ENCODE assay signal across 14 cellular contexts in genomic region chr1:87030740-87031400, GRCh38.
A peak's percentile ranks its signal among the peaks of the same experiment; 100 is the strongest.
DNase-seq lines count a peak whose midpoint lies in the region; ATAC-seq and TF ChIP-seq lines count a peak whose summit lies in the region.
"Had no signal": no experiment of that assay in that cellular context is flagged by ENCODE, and none has a peak within 500 bp of the region (broad histone marks: within the 10 kb centered on the region; RNA-seq: fewer than 3 reads in every experiment).

No MANE protein-coding gene starts in this region.

- no peaks in the 10 kb centered on the region for H3K9me3 Mint-ChIP-seq in endodermal cell

- H3K4me3 Mint-ChIP-seq in endodermal cell, result no peak overlapping the region
- H3K4me3 Mint-ChIP-seq: T-helper 17 cell had no signal

- H3K9me3 ChIP-seq in endodermal cell (ENCODE audit: control insufficient read depth, low read length), result no peaks in the 10 kb centered on the region
- H3K9me3 ChIP-seq in gastroesophageal sphincter, result no peaks in the 10 kb centered on the region
- H3K9me3 ChIP-seq: upper lobe of right lung had no signal

- H3K4me1 ChIP-seq in endodermal cell (ENCODE audit: control insufficient read depth, insufficient read depth, low read length) (no peaks in the 10 kb centered on the region), gastroesophageal sphincter (no peaks in the 10 kb centered on the region)
- H3K4me1 ChIP-seq: upper lobe of right lung had no signal

- peaks cover 4% of the 10 kb centered on the region for H3K4me1 Mint-ChIP-seq in endodermal cell

- no peak overlapping the region for H3K27ac Mint-ChIP-seq in endodermal cell
- H3K27ac Mint-ChIP-seq: T-helper 17 cell had no signal

- H3K27me3 ChIP-seq in endodermal cell (ENCODE audit: control insufficient read depth, insufficient read depth, low read length, poor library complexity, severe bottlenecking) (no peaks in the 10 kb centered on the region), gastroesophageal sphincter (no peaks in the 10 kb centered on the region)
- H3K27me3 ChIP-seq: upper lobe of right lung had no signal

- H3K36me3 ChIP-seq in endodermal cell (ENCODE audit: control insufficient read depth, insufficient read depth, low read length) (no peaks in the 10 kb centered on the region), gastroesophageal sphincter (no peaks in the 10 kb centered on the region)
- H3K36me3 ChIP-seq: upper lobe of right lung had no signal

- ATAC-seq in GM19328 (IDR thresholded peaks at IDR 0.05; ENCODE audit: unreplicated experiment) (peak; percentile 76), HG02623 (IDR thresholded peaks at IDR 0.05; ENCODE audit: unreplicated experiment) (peak; percentile 91), HG03354 (IDR thresholded peaks at IDR 0.05; ENCODE audit: poor library complexity, severe bottlenecking, unreplicated experiment) (peak; percentile 95), gastroesophageal sphincter (no peak)
- ATAC-seq: sciatic nerve, T-helper 17 cell, upper lobe of right lung had no signal

- DNase-seq in GM10248 (ENCODE audit: extremely low spot score) (peak; percentile 12), cerebellar nuclear complex (lab: John Stamatoyannopoulos, UW) (no peak), retina (no peak), endodermal cell (no peak)
- DNase-seq: DMS 273 treated with DMSO at 0.1 percent for 48 hours, NCI-H1694, T-helper 17 cell, upper lobe of right lung had no signal

- H3K4me3 ChIP-seq in endodermal cell (ENCODE audit: low read length) (no peak overlapping the region), gastroesophageal sphincter (no peak overlapping the region)
- H3K4me3 ChIP-seq: upper lobe of right lung had no signal

- H3K9ac ChIP-seq in endodermal cell (ENCODE audit: extremely low read depth, low read length, poor library complexity, severe bottlenecking), result no peak overlapping the region

- H3K27ac ChIP-seq in endodermal cell (ENCODE audit: low read depth, low read length) (no peak overlapping the region), gastroesophageal sphincter (no peak overlapping the region)
- H3K27ac ChIP-seq: epithelial cell of prostate, upper lobe of right lung had no signal

- CTCF ChIA-PET in GM10248 (lab: Yijun Ruan, JAX), result interaction anchor here (1.1 kb wide), 1 partner anchor 28 kb away, joined by 3 read pairs; no protein-coding TSS in a partner anchor

- no peak for TF ChIP-seq EP300 in gastroesophageal sphincter (IDR thresholded peaks at IDR 0.05)

- no peak for TF ChIP-seq POLR2A in gastroesophageal sphincter (IDR thresholded peaks at IDR 0.05)

- WGBS in endodermal cell (ENCODE audit: insufficient coverage in 1 of 2, insufficient read length in 1 of 2), 2 experiments, result 91 to 96% methylated on average over 3 to 7 of the region's 7 CpGs
- 90 to 93% methylated on average over 3 to 5 of the region's 7 CpGs for WGBS in gastroesophageal sphincter (ENCODE audit: low coverage in 1 of 2), 2 donors

- no peaks in the 10 kb centered on the region for H3K27me3 Mint-ChIP-seq in endodermal cell (ENCODE audit: insufficient read depth)
- H3K27me3 Mint-ChIP-seq: T-helper 17 cell had no signal

- no peaks in the 10 kb centered on the region for H3K36me3 Mint-ChIP-seq in endodermal cell (ENCODE audit: low read depth)

- POLR2A ChIA-PET in GM10248 (lab: Yijun Ruan, JAX), result no interaction called here

- TF ChIP-seq CTCF in GM10248 (IDR thresholded peaks at IDR 0.05; ENCODE audit: control extremely low read depth, extremely low read depth, low read depth, missing control alignments) (no peak), endodermal cell (conservative IDR thresholded peaks at IDR 0.05) (no peak), gastroesophageal sphincter (IDR thresholded peaks at IDR 0.05) (no peak)
